ENCODE assay signal across 14 cellular contexts in genomic region chr3:89025185-89025584, GRCh38.
A peak's percentile ranks its signal among the peaks of the same experiment; 100 is the strongest.
DNase-seq lines count a peak whose midpoint lies in the region; ATAC-seq lines count a peak whose summit lies in the region.
"Had no signal": no experiment of that assay in that cellular context is flagged by ENCODE, and none has a peak within 500 bp of the region (broad histone marks: within the 10 kb centered on the region; RNA-seq: fewer than 3 reads in every experiment).

No MANE protein-coding gene starts in this region.

- H3K4me3 Mint-ChIP-seq in T-cell: no peak overlapping the region
- H3K4me3 Mint-ChIP-seq: activated T-cell treated with anti-CD3 and anti-CD28 coated beads, Interleukin-2, amount 50 U/mL, for 72 hours; CD4-positive, alpha-beta memory T cell; IgD-negative memory B cell; nephron had no signal

- no peaks in the 10 kb centered on the region for H3K36me3 ChIP-seq in neuron (ENCODE audit: insufficient read depth, low read length)

- peak; percentile 47 for DNase-seq in Caki2 (ENCODE audit: low read depth)
- peak; percentile 62 for DNase-seq in NCI-H1105 treated with DMSO at 0.1 percent for 48 hours (lab: John Stamatoyannopoulos, UW)
- DNase-seq in dedifferentiated amniotic fluid mesenchymal stem cell (ENCODE audit: extremely low spot score): peak; percentile 69
- no peak for DNase-seq in T-cell
- no peak for DNase-seq in GDM1 (lab: John Stamatoyannopoulos, UW)
- DNase-seq in NCI-H1694 (lab: John Stamatoyannopoulos, UW): no peak
- no peak for DNase-seq in stimulated activated CD4-positive, alpha-beta T cell treated with anti-CD3 and anti-CD28 coated beads, Interleukin-12 subunit alpha, Interleukin-12 subunit beta, amount 100 ng/mL, for 4 hours
- DNase-seq: activated CD4-positive, CD25-positive, alpha-beta regulatory T cell; activated T-cell treated with anti-CD3 and anti-CD28 coated beads, Interleukin-2, amount 50 U/mL, for 72 hours; CD4-positive, alpha-beta memory T cell had no signal

- no peak for ATAC-seq in T-cell (replicated peaks in 1 of 4)
- ATAC-seq: activated T-cell treated with anti-CD3 and anti-CD28 coated beads, Interleukin-2, amount 50 U/mL, for 72 hours; GM12878 had no signal

- no peak overlapping the region for H2AFZ ChIP-seq in neuron (ENCODE audit: low read depth, low read length)

- peaks cover 6% of the 10 kb centered on the region for H3K4me1 ChIP-seq in neuron (ENCODE audit: insufficient read depth, low read length)

- H3K4me3 ChIP-seq in neuron (ENCODE audit: low read length): peak overlapping the region; percentile 24
- H3K4me3 ChIP-seq: GM12878 had no signal

- no peaks in the 10 kb centered on the region for H3K4me1 Mint-ChIP-seq in T-cell
- H3K4me1 Mint-ChIP-seq: CD4-positive, alpha-beta memory T cell; IgD-negative memory B cell; nephron had no signal

- POLR2A ChIA-PET in T-cell (lab: Charles Lee): no interaction called here

- CTCF ChIA-PET in T-cell (lab: Charles Lee): no interaction called here

- peaks cover 0 to 4% (median 0%) of the 10 kb centered on the region in 3 donors for H3K9me3 Mint-ChIP-seq in T-cell
- H3K9me3 Mint-ChIP-seq: CD4-positive, alpha-beta memory T cell; IgD-negative memory B cell; nephron had no signal

- no peak overlapping the region for H3K27ac Mint-ChIP-seq in T-cell
- H3K27ac Mint-ChIP-seq: activated T-cell treated with anti-CD3 and anti-CD28 coated beads, Interleukin-2, amount 50 U/mL, for 72 hours; CD4-positive, alpha-beta memory T cell; IgD-negative memory B cell had no signal

- H3K9me3 ChIP-seq in neuron (ENCODE audit: low read length): no peaks in the 10 kb centered on the region

- H3K27me3 ChIP-seq in neuron (ENCODE audit: insufficient read depth, low read length): no peaks in the 10 kb centered on the region

- in situ Hi-C loops in Caki2 (cut with HindIII; ENCODE audit: low pct_unique_long_range_greater_than_20kb, low sequenced_read_pairs): no loop called here

- no peaks in the 10 kb centered on the region for H3K36me3 Mint-ChIP-seq in T-cell
- H3K36me3 Mint-ChIP-seq: CD4-positive, alpha-beta memory T cell; IgD-negative memory B cell had no signal

- H3K27me3 Mint-ChIP-seq in T-cell: no peaks in the 10 kb centered on the region
- H3K27me3 Mint-ChIP-seq: CD4-positive, alpha-beta memory T cell; IgD-negative memory B cell had no signal

Comparison
In these comparisons a context has a peak if more than half of its experiments do, and no peak if none do; other contexts are left out.
1. DNase-seq: peak in Caki2 (single experiment), NCI-H1105 treated with DMSO at 0.1 percent for 48 hours (single experiment) and dedifferentiated amniotic fluid mesenchymal stem cell (single experiment); none in T-cell (0 of 34), GDM1 (single experiment), NCI-H1694 (single experiment) and stimulated activated CD4-positive, alpha-beta T cell treated with anti-CD3 and anti-CD28 coated beads, Interleukin-12 subunit alpha, Interleukin-12 subunit beta, amount 100 ng/mL, for 4 hours (single experiment).